In genomic region chr20:16072220-16072619, GRCh38 we compare ENCODE assay signal across 1 cellular context.
TF ChIP-seq lines count a peak whose summit lies in the region.

No MANE protein-coding gene starts in this region.

TF ChIP-seq in GM12878, 131 proteins besides CTCF, POLR2A, EP300 and RAD21:
- TF ChIP-seq CHD1 (IDR thresholded peaks at IDR 0.05; ENCODE audit: low read depth, low read length) (no peak), ZNF384 (IDR thresholded peaks at IDR 0.05; ENCODE audit: borderline replicate concordance, low read depth, low read length) (no peak), CHD2 (IDR thresholded peaks at IDR 0.05; ENCODE audit: borderline replicate concordance, low read depth, low read length) (no peak), CBFB (IDR thresholded peaks at IDR 0.05; ENCODE audit: low read depth) (no peak), JUND (IDR thresholded peaks at IDR 0.05; ENCODE audit: low read depth, low read length) (no peak), TCF7 (IDR thresholded peaks at IDR 0.05; ENCODE audit: borderline replicate concordance) (no peak), MTA2 (IDR thresholded peaks at IDR 0.05; ENCODE audit: low read depth) (0 out of 2 replicates have a peak, but pooled peaks have one; percentile 12), ZNF622 (IDR thresholded peaks at IDR 0.05) (no peak), EED (IDR thresholded peaks at IDR 0.05; ENCODE audit: low read depth) (no peak), NR2F1 (conservative IDR thresholded peaks at IDR 0.05) (peak; percentile 55; the same call in 1 of the 2 replicates)
